14 cellular contexts compared by ENCODE assay signal in genomic region chr5:147827017-147827416, GRCh38. TPM values are rescaled to one million over a fixed set of nuclear protein-coding genes. Genes with fewer than 3 reads are reported as not detected.
"Had no signal": no experiment of that assay in that cellular context is flagged by ENCODE, and none has a peak within 500 bp of the region (broad histone marks: within the 10 kb centered on the region; RNA-seq: fewer than 3 reads in every experiment).

No MANE protein-coding gene starts in this region.

RNA-seq across cellular contexts. Expression of gene SPINK1, which starts 4.5 kb away (rescaled TPM):
- total RNA-seq: activated CD4-positive, alpha-beta memory T cell treated with anti-CD3 and anti-CD28 coated beads, Interleukin-2, amount 10 ng/mL, durations not matched to agents 7 days and 5 days; activated CD4-positive, alpha-beta T cell treated with anti-CD3 and anti-CD28 coated beads for 36 hours; activated CD4-positive, alpha-beta T cell treated with anti-CD3 and anti-CD28 coated beads, Interleukin-2, amount 10 ng/mL, durations not matched to agents 7 days and 5 days; activated CD8-positive, alpha-beta memory T cell treated with anti-CD3 and anti-CD28 coated beads, Interleukin-2, amount 10 ng/mL, durations not matched to agents 7 days and 5 days; activated CD8-positive, alpha-beta T cell treated with anti-CD3 and anti-CD28 coated beads, Interleukin-2, amount 10 ng/mL, durations not matched to agents 7 days and 5 days; activated naive CD8-positive, alpha-beta T cell treated with anti-CD3 and anti-CD28 coated beads, Interleukin-2, amount 10 ng/mL, durations not matched to agents 7 days and 5 days; activated T-helper 2 cell treated with anti-CD3 and anti-CD28 coated beads, Interferon-gamma antibody, Interleukin-2, Interleukin-4, amounts not matched to agents 10 μg/mL and 5 μg/mL and 100 μg/mL, durations not matched to agents 14 hours and 24 hours and 36 hours; ascending aorta; T-helper 1 cell treated with Interleukin-12 subunit alpha and Interleukin-12 subunit beta and Interleukin-4 antibody, amounts not matched to agents 30 ng/mL and 1 ng/mL, for 36 hours; T-helper 17 cell; T-helper 2 cell treated with Interferon-gamma antibody and Interleukin-4, amounts not matched to agents 100 ng/mL and 5 ng/mL, for 36 hours had no signal

RNA-seq across cellular contexts. Expression of gene JAKMIP2, which starts 44.5 kb away (rescaled TPM):
- total RNA-seq: ascending aorta had no signal

RNA-seq across cellular contexts. Expression of gene SCGB3A2, which starts 51.5 kb away (rescaled TPM):
- total RNA-seq: activated CD4-positive, alpha-beta memory T cell treated with anti-CD3 and anti-CD28 coated beads, Interleukin-2, amount 10 ng/mL, durations not matched to agents 7 days and 5 days; activated CD4-positive, alpha-beta T cell treated with anti-CD3 and anti-CD28 coated beads for 36 hours; activated CD4-positive, alpha-beta T cell treated with anti-CD3 and anti-CD28 coated beads, Interleukin-2, amount 10 ng/mL, durations not matched to agents 7 days and 5 days; activated CD8-positive, alpha-beta memory T cell treated with anti-CD3 and anti-CD28 coated beads, Interleukin-2, amount 10 ng/mL, durations not matched to agents 7 days and 5 days; activated CD8-positive, alpha-beta T cell treated with anti-CD3 and anti-CD28 coated beads, Interleukin-2, amount 10 ng/mL, durations not matched to agents 7 days and 5 days; activated naive CD8-positive, alpha-beta T cell treated with anti-CD3 and anti-CD28 coated beads, Interleukin-2, amount 10 ng/mL, durations not matched to agents 7 days and 5 days; activated T-helper 2 cell treated with anti-CD3 and anti-CD28 coated beads, Interferon-gamma antibody, Interleukin-2, Interleukin-4, amounts not matched to agents 10 μg/mL and 5 μg/mL and 100 μg/mL, durations not matched to agents 14 hours and 24 hours and 36 hours; ascending aorta; breast epithelium; cardiac septum; T-helper 1 cell treated with Interleukin-12 subunit alpha and Interleukin-12 subunit beta and Interleukin-4 antibody, amounts not matched to agents 30 ng/mL and 1 ng/mL, for 36 hours; T-helper 17 cell; T-helper 2 cell treated with Interferon-gamma antibody and Interleukin-4, amounts not matched to agents 100 ng/mL and 5 ng/mL, for 36 hours had no signal
- polyA plus RNA-seq: adipose tissue had no signal
